8 cellular contexts compared by ENCODE assay signal in the genomic region with DNA sequence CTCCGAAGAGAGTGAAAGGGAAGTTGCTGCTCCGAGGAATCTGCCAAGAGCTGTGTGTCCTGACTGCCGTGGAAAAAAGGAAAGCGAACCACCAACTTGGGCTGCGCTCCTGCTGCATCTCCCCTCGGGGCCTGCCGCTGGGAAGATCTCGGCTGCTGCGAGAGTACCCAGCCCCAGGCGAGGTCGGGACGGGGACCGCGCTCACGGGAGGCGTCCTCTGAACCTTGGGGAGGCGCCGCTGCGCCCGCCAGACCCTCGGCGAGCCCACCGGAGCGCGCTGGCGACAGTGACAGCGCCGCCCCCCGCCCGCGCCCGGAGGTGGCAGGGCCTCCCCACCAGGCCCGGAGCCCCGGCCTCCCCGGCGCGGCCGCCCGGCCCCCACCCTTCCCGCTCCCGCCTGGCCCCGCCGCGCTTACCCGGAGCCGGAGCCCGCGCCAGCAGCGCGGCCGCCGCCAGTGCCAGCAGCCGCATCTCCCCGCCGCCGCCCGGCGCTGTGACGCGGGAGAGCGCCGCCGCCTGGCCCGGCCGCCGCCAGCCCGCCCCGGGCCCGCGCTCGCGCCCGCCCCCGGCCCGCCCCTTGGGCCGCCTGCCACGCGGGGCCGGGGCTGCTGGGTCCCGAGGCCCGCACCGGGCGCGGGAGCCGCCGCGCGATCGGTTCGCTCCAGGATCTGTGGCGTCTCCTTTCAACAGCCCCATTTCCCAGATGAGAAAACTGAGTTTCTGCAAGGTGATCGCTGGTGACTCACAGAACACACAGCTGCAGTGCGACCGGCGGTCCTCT. TPM values are rescaled to one million over a fixed set of nuclear protein-coding genes. Genes with fewer than 3 reads are reported as not detected.
A peak's percentile ranks its signal among the peaks of the same experiment; 100 is the strongest.
DNase-seq lines count a peak whose midpoint lies in the region; ATAC-seq and TF ChIP-seq lines count a peak whose summit lies in the region.

A gene with protein sequence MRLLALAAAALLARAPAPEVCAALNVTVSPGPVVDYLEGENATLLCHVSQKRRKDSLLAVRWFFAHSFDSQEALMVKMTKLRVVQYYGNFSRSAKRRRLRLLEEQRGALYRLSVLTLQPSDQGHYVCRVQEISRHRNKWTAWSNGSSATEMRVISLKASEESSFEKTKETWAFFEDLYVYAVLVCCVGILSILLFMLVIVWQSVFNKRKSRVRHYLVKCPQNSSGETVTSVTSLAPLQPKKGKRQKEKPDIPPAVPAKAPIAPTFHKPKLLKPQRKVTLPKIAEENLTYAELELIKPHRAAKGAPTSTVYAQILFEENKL (minus strand): TSS at position 508 of the 781 bp plus-strand sequence. CDS start 37 bp downstream, at position 471.

- H3K36me3 Mint-ChIP-seq in MCF 10A (ENCODE audit: insufficient read depth, unreplicated experiment): no peaks in the 10 kb centered on the region

- CTCF ChIA-PET in MCF 10A (lab: Yijun Ruan, JAX): interaction anchor here (0.7 kb wide), 1 partner anchor 21 kb away, joined by 3 read pairs; no protein-coding TSS in a partner anchor
- CTCF ChIA-PET in RWPE1 (lab: Yijun Ruan, JAX): no interaction called here

- no peaks in the 10 kb centered on the region for H3K79me2 ChIP-seq in hepatocyte

- H3K4me3 Mint-ChIP-seq in MCF 10A (ENCODE audit: unreplicated experiment): no peak within 1 kb of the TSS

- no peaks in the 10 kb centered on the region for H3K36me3 ChIP-seq in breast epithelium
- H3K36me3 ChIP-seq in hepatocyte (replicated peaks; ENCODE audit: insufficient read depth, low read depth): no peaks in the 10 kb centered on the region
- no peaks in the 10 kb centered on the region for H3K36me3 ChIP-seq in rectal smooth muscle tissue (ENCODE audit: control insufficient read depth, insufficient read depth, low read length)

- no peaks in the 10 kb centered on the region for H3K4me1 Mint-ChIP-seq in MCF 10A (ENCODE audit: insufficient read depth, unreplicated experiment)

- TF ChIP-seq POLR2A in breast epithelium (IDR thresholded peaks at IDR 0.05): no peak

- H2AFZ ChIP-seq in hepatocyte: peak within 1 kb of the TSS; percentile 81

- no peaks in the 10 kb centered on the region for H3K27me3 ChIP-seq in breast epithelium
- peaks cover 27% of the 10 kb centered on the region for H3K27me3 ChIP-seq in hepatocyte
- no peaks in the 10 kb centered on the region for H3K27me3 ChIP-seq in rectal smooth muscle tissue (ENCODE audit: control insufficient read depth, insufficient read depth, low read length)

- intact Hi-C loops in breast epithelium (cut with DNase I; ENCODE audit: low total_unique reads): no loop called here
- intact Hi-C loops in MCF 10A (cut with micrococcal nuclease): no loop called here

- BruUV-seq in MCF 10A (replicated peaks; lab: Mats Ljungman, UMichigan): no TSS peak

- H3K9me3 ChIP-seq in breast epithelium (no peaks in the 10 kb centered on the region), hepatocyte (ENCODE audit: low read depth) (no peaks in the 10 kb centered on the region)

- H3K4me2 ChIP-seq in hepatocyte: peak within 1 kb of the TSS; percentile 74

- no peak for ATAC-seq in HG03378 (IDR thresholded peaks at IDR 0.05; ENCODE audit: unreplicated experiment)

- H4K20me1 ChIP-seq in hepatocyte (ENCODE audit: insufficient read depth, poor library complexity, severe bottlenecking): no peaks in the 10 kb centered on the region

- no peaks in the 10 kb centered on the region for H3K9me3 Mint-ChIP-seq in MCF 10A (ENCODE audit: unreplicated experiment)

- POLR2A ChIA-PET in MCF 10A (lab: Yijun Ruan, JAX) (no interaction called here), RWPE1 (lab: Yijun Ruan, JAX; ENCODE audit: low non-redundant PET) (no interaction called here)

- no peak within 1 kb of the TSS for H3K27ac Mint-ChIP-seq in MCF 10A (ENCODE audit: low read depth, unreplicated experiment)

- H3K9me2 ChIP-seq in hepatocyte (replicated peaks; ENCODE audit: insufficient read depth): no peaks in the 10 kb centered on the region

- H3K4me1 ChIP-seq in breast epithelium (no peaks in the 10 kb centered on the region), hepatocyte (ENCODE audit: insufficient read depth) (peaks cover 8% of the 10 kb centered on the region), rectal smooth muscle tissue (ENCODE audit: control insufficient read depth, insufficient read depth, low read length) (peaks cover under 1% of the 10 kb centered on the region)

- DNase-seq in breast epithelium (ENCODE audit: low spot score in 2 of 2) (no peak), MCF 10A (ENCODE audit: unreplicated experiment) (no peak), hepatocyte (ENCODE audit: low spot score) (peak; percentile 70), RWPE1 (ENCODE audit: low spot score) (no peak), NCI-H1930 (lab: John Stamatoyannopoulos, UW) (no peak)

- 7% methylated on average over 28 of the region's 95 CpGs for WGBS in hepatocyte (ENCODE audit: low lambda C conversion rate, missing lambda C conversion rate)

- TF ChIP-seq CTCF in breast epithelium (IDR thresholded peaks at IDR 0.05) (no peak), MCF 10A (IDR thresholded peaks at IDR 0.05; ENCODE audit: unreplicated experiment) (no peak), hepatocyte (IDR thresholded peaks at IDR 0.05; ENCODE audit: poor library complexity) (peak; percentile 16), RWPE1 (conservative IDR thresholded peaks at IDR 0.05; ENCODE audit: low read depth) (no peak)

- H3K4me3 ChIP-seq in breast epithelium (peak within 1 kb of the TSS; percentile 62 to 83 (median 64)), hepatocyte (peak within 1 kb of the TSS; percentile 7), rectal smooth muscle tissue (ENCODE audit: low read length) (peak within 1 kb of the TSS; percentile 81)

- H3K27ac ChIP-seq in breast epithelium: peak within 1 kb of the TSS; percentile 73 to 92
- H3K27ac ChIP-seq in angular gyrus (ENCODE audit: low read depth, low read length): peak within 1 kb of the TSS; percentile 50
- peak within 1 kb of the TSS; percentile 63 for H3K27ac ChIP-seq in hepatocyte
- peak within 1 kb of the TSS; percentile 81 for H3K27ac ChIP-seq in rectal smooth muscle tissue (ENCODE audit: low read depth, low read length)
- H3K27ac ChIP-seq in RWPE1: no peak within 1 kb of the TSS

- H3K9ac ChIP-seq in rectal smooth muscle tissue (ENCODE audit: low read length): peak within 1 kb of the TSS; percentile 47

- H3K27me3 Mint-ChIP-seq in MCF 10A (ENCODE audit: insufficient read depth, unreplicated experiment): no peaks in the 10 kb centered on the region

RNA-seq across cellular contexts. Expression of the gene that starts here (rescaled TPM):
- total RNA-seq in breast epithelium (10 to 100 TPM in 1 of 3 donors, 1 to 10 TPM in 2; 8.5 to 17.3 (median 9.5) TPM), MCF 10A (2022) (not detected in 2 replicates), hepatocyte (6.5 and 10.2 TPM in 2 replicates)
- 8.5 and 9.0 TPM in 2 replicates for polyA plus RNA-seq in hepatocyte

Comparison
In these comparisons a context has a peak if more than half of its experiments do, and no peak if none do; other contexts are left out.
1. H3K4me3 ChIP-seq: peak in every context shown above with its lines; median percentile 81 in rectal smooth muscle tissue; 64 in breast epithelium; 7 in hepatocyte.